5 cellular contexts compared by ENCODE assay signal in genomic region chr3:55435446-55435845, GRCh38. TPM values are rescaled to one million over a fixed set of nuclear protein-coding genes. Genes with fewer than 3 reads are reported as not detected.
"Had no signal": no experiment of that assay in that cellular context is flagged by ENCODE, and none has a peak within 500 bp of the region (broad histone marks: within the 10 kb centered on the region; RNA-seq: fewer than 3 reads in every experiment).

No MANE protein-coding gene starts in this region.

- H3K9ac ChIP-seq: GM23248 had no signal

- FAIRE-seq: H54, HepG2, K562 had no signal

- H3K4me3 ChIP-seq: GM23248, K562 had no signal

- H3K27ac ChIP-seq: GM23248, HL-60 had no signal

- H2AFZ ChIP-seq: GM23248 had no signal

RNA-seq across cellular contexts. Expression of gene WNT5A, which starts 51.7 kb away (rescaled TPM):
- total RNA-seq: HepG2 had no signal
